In genomic region chr7:55572378-55573233, GRCh38 we compare ENCODE assay signal across 8 cellular contexts. TPM values are rescaled to one million over a fixed set of nuclear protein-coding genes. Genes with fewer than 3 reads are reported as not detected.
DNase-seq lines count a peak whose midpoint lies in the region; ATAC-seq and TF ChIP-seq lines count a peak whose summit lies in the region.

TSS of gene VOPP1 (minus strand) at chr7:55572502. CDS start at chr7:55572324, 178 bp downstream.

- intact Hi-C loops in heart left ventricle (cut with DNase I) (loop anchor here in 3 of 10 donors (5.0 to 10.0 kb wide), 3 partner anchors 68 to 392 kb away; partner anchors contain the start of genes NIPSNAP2 (in 2 of the 3) and LANCL2 (in 1 of the 3)), aorta (cut with DNase I) (loop anchor here in 1 of 2 donors (10.0 kb wide), 1 partner anchor 208 kb away; the partner anchor contains the start of gene LANCL2)

- H3K4me3 ChIP-seq in GM06990 (replicated peaks; ENCODE audit: low read depth, low read length) = peak within 1 kb of the TSS; percentile 90
- peak within 1 kb of the TSS; percentile 92 for H3K4me3 ChIP-seq in H7 (ENCODE audit: insufficient read depth, low read depth, low read length)
- peak within 1 kb of the TSS; percentile 88 for H3K4me3 ChIP-seq in SU-DHL-6 (ENCODE audit: insufficient read depth, low read length, poor library complexity, severe bottlenecking)
- H3K4me3 ChIP-seq in heart left ventricle = peak within 1 kb of the TSS; percentile 80 to 99 (median 97)
- H3K4me3 ChIP-seq in parathyroid adenoma (ENCODE audit: low read depth, low read length) = peak within 1 kb of the TSS; percentile 74
- H3K4me3 ChIP-seq in aorta (ENCODE audit: low read length in 2 of 2) = peak within 1 kb of the TSS; percentile 90 to 97

- 0 to 1% (median 1%) methylated on average over 11 to 74 of the region's 77 CpGs for WGBS in heart left ventricle, 4 donors
- WGBS in aorta, 2 donors = 1% methylated on average over 36 to 77 of the region's 77 CpGs

- no peaks in the 10 kb centered on the region for H3K9me2 ChIP-seq in SU-DHL-6 (replicated peaks; ENCODE audit: insufficient read depth, low read length)

- peak within 1 kb of the TSS; percentile 85 for H3K4me2 ChIP-seq in SU-DHL-6 (ENCODE audit: low read depth, low read length, poor library complexity, severe bottlenecking)
- H3K4me2 ChIP-seq in parathyroid adenoma (ENCODE audit: low read length) = peak within 1 kb of the TSS; percentile 92

- peaks cover 44% of the 10 kb centered on the region for H3K79me2 ChIP-seq in SU-DHL-6 (ENCODE audit: insufficient read depth, low read length)
- no peaks in the 10 kb centered on the region for H3K79me2 ChIP-seq in parathyroid adenoma

- DNase-seq in GM06990 (ENCODE audit: extremely low read depth, insufficient read length) (peak; percentile 86), H7 (peak; percentile 97), M059J (ENCODE audit: low read depth) (peak; percentile 56), amniotic stem cell (lab: John Stamatoyannopoulos, UW) (peak; percentile 59), heart left ventricle (peak; percentile 69 to 87 (median 77)), aorta (peak; percentile 74 to 92)

- H3K9ac ChIP-seq in SU-DHL-6 (ENCODE audit: low read length) = peak within 1 kb of the TSS; percentile 94
- H3K9ac ChIP-seq in parathyroid adenoma = peak within 1 kb of the TSS; percentile 15

- H2AFZ ChIP-seq in SU-DHL-6 (ENCODE audit: low read depth, low read length, severe bottlenecking) = peak within 1 kb of the TSS; percentile 94
- peak within 1 kb of the TSS; percentile 97 for H2AFZ ChIP-seq in parathyroid adenoma

- peak within 1 kb of the TSS; percentile 54 for H3K27ac ChIP-seq in SU-DHL-6 (ENCODE audit: low read depth, low read length)
- H3K27ac ChIP-seq in heart left ventricle = peak within 1 kb of the TSS; percentile 64 to 96 (median 90)
- peak within 1 kb of the TSS; percentile 58 for H3K27ac ChIP-seq in parathyroid adenoma
- peak within 1 kb of the TSS; percentile 73 to 79 for H3K27ac ChIP-seq in aorta (ENCODE audit: low read depth in 1 of 2, low read length in 2 of 2)

- H3K4me1 ChIP-seq in heart left ventricle (peaks cover 6 to 61% (median 47%) of the 10 kb centered on the region in 12 donors), parathyroid adenoma (peaks cover 14% of the 10 kb centered on the region), aorta (ENCODE audit: control insufficient read depth in 1 of 2, insufficient read depth in 2 of 2, low read length in 2 of 2) (peaks cover 3 to 11% of the 10 kb centered on the region in 2 donors)

- peak; percentile 74 to 90 (median 87) for ATAC-seq in heart left ventricle
- peak; percentile 90 for ATAC-seq in aorta (ENCODE audit: low FRiP score)

- peaks cover 17% of the 10 kb centered on the region; the same call in 1 of the 2 replicates for H4K20me1 ChIP-seq in SU-DHL-6 (ENCODE audit: low read depth, low read length)

- H3F3A ChIP-seq in SU-DHL-6 (ENCODE audit: insufficient read depth) = peaks cover 12% of the 10 kb centered on the region; the same call in 1 of the 2 replicates

- H3K36me3 ChIP-seq in GM06990 (ENCODE audit: control insufficient read depth, insufficient read depth, low read length) = no peaks in the 10 kb centered on the region
- no peaks in the 10 kb centered on the region for H3K36me3 ChIP-seq in H7 (replicated peaks; ENCODE audit: control insufficient read depth, insufficient read depth, low read length)
- no peaks in the 10 kb centered on the region for H3K36me3 ChIP-seq in SU-DHL-6 (ENCODE audit: low read length)
- H3K36me3 ChIP-seq in heart left ventricle = no peaks in the 10 kb centered on the region
- no peaks in the 10 kb centered on the region for H3K36me3 ChIP-seq in parathyroid adenoma (ENCODE audit: control insufficient read depth, insufficient read depth, low read length)
- H3K36me3 ChIP-seq in aorta (ENCODE audit: control insufficient read depth in 1 of 2, insufficient read depth in 2 of 2, low read length in 1 of 2) = no peaks in the 10 kb centered on the region

- no peak for TF ChIP-seq CTCF in GM06990 (IDR thresholded peaks at IDR 0.05; ENCODE audit: insufficient read depth, low read length, poor library complexity, severe bottlenecking)
- no peak for TF ChIP-seq CTCF in SU-DHL-6 (IDR thresholded peaks at IDR 0.05; ENCODE audit: insufficient read depth, low read length, poor library complexity, severe bottlenecking)
- no peak for TF ChIP-seq CTCF in heart left ventricle (IDR thresholded peaks at IDR 0.05)
- TF ChIP-seq CTCF in parathyroid adenoma (IDR thresholded peaks at IDR 0.05) = no peak

- TF ChIP-seq POLR2A in heart left ventricle (IDR thresholded peaks at IDR 0.05) = peak in 1 of 2 donors; percentile 13

- H3K27me3 ChIP-seq in GM06990 (replicated peaks; ENCODE audit: control insufficient read depth, insufficient read depth, low read length) (no peaks in the 10 kb centered on the region), H7 (ENCODE audit: control insufficient read depth, insufficient read depth, low read length) (no peaks in the 10 kb centered on the region; the same call in 1 of the 2 replicates), SU-DHL-6 (ENCODE audit: low read length) (no peaks in the 10 kb centered on the region), heart left ventricle (no peaks in the 10 kb centered on the region), parathyroid adenoma (ENCODE audit: control insufficient read depth, insufficient read depth, low read length) (no peaks in the 10 kb centered on the region), aorta (ENCODE audit: control insufficient read depth in 1 of 2, insufficient read depth in 2 of 2, low read length in 1 of 2) (no peaks in the 10 kb centered on the region)

- no peaks in the 10 kb centered on the region for H3K9me3 ChIP-seq in SU-DHL-6 (ENCODE audit: insufficient read depth, low read length)
- no peaks in the 10 kb centered on the region for H3K9me3 ChIP-seq in heart left ventricle
- no peaks in the 10 kb centered on the region for H3K9me3 ChIP-seq in parathyroid adenoma (ENCODE audit: control insufficient read depth, low read length)
- no peaks in the 10 kb centered on the region for H3K9me3 ChIP-seq in aorta (ENCODE audit: control insufficient read depth, low read length)

RNA-seq across cellular contexts. Expression of gene VOPP1, which starts in this region (rescaled TPM):
- 87.1 and 103 TPM in 2 replicates for total RNA-seq in H7 (2014; rRNA removed; shearing (Covaris generic))
- total RNA-seq in M059J (2014; rRNA removed; shearing (Covaris generic)) = 71.2 and 89.5 TPM in 2 replicates
- total RNA-seq in heart left ventricle (10 to 100 TPM; 20.3 to 58.0 (median 26.8) TPM), aorta (10 to 100 TPM; 74.1 to 82.9 TPM)
- polyA plus RNA-seq in heart left ventricle (10 to 100 TPM in 1 of 2 donors, 1 to 10 TPM in 1; 9.9 to 22.8 TPM), aorta (10 to 100 TPM; 36.3 to 62.9 TPM)

Comparison
In these comparisons a context has a peak if more than half of its experiments do, and no peak if none do; other contexts are left out.
1. Peak in every context shown above with its lines: DNase-seq, ATAC-seq, H3K4me3 ChIP-seq and H3K27ac ChIP-seq.